In the genomic region with DNA sequence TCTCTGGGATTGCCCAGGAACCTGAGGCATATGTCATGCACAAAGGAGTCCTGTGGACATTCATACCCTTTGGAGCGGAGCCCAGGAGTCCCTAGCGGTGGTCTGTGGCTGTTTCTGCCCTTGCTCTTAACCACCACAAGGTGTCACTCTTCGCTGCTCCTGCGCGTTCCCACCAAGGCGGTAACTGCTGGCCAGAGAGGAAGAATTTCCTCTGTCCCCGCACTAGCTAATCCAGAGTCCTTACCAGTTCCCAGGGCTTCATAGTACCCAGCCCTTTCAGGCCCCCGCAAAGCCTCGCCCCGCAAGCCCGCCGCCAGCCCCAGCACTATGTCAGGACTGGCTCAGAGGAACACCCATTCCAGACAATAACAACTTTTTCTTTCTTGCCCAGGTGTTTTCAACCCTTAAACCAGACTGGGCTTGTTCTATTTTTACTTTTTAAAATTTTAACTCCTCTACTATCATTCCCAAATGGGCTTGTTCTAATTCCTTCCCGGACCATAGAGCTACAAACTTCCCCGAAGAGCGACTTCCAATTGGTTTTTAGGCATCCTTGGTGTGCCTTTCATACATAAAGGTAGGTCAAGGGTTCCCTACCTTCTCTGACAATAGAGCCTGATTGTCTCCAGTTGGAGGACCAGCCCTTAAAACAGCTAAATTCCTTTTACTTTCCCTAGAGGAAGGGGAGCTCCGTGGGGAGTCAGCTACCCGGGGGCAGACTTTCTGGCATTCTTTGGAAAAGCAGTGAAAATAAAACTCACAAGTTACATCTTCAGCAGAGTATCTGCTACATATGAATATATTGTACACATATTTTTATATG, we compare ENCODE assay signal across 1 cellular context.
TF ChIP-seq lines count a peak whose summit lies in the region.

No MANE protein-coding gene starts in this region.

TF ChIP-seq in liver, 16 proteins besides CTCF, POLR2A, EP300 and RAD21 (continued from another document):
- TF ChIP-seq, protein P1, sequence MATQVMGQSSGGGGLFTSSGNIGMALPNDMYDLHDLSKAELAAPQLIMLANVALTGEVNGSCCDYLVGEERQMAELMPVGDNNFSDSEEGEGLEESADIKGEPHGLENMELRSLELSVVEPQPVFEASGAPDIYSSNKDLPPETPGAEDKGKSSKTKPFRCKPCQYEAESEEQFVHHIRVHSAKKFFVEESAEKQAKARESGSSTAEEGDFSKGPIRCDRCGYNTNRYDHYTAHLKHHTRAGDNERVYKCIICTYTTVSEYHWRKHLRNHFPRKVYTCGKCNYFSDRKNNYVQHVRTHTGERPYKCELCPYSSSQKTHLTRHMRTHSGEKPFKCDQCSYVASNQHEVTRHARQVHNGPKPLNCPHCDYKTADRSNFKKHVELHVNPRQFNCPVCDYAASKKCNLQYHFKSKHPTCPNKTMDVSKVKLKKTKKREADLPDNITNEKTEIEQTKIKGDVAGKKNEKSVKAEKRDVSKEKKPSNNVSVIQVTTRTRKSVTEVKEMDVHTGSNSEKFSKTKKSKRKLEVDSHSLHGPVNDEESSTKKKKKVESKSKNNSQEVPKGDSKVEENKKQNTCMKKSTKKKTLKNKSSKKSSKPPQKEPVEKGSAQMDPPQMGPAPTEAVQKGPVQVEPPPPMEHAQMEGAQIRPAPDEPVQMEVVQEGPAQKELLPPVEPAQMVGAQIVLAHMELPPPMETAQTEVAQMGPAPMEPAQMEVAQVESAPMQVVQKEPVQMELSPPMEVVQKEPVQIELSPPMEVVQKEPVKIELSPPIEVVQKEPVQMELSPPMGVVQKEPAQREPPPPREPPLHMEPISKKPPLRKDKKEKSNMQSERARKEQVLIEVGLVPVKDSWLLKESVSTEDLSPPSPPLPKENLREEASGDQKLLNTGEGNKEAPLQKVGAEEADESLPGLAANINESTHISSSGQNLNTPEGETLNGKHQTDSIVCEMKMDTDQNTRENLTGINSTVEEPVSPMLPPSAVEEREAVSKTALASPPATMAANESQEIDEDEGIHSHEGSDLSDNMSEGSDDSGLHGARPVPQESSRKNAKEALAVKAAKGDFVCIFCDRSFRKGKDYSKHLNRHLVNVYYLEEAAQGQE (IDR thresholded peaks at IDR 0.05) = no peak
- TF ChIP-seq, protein P2, sequence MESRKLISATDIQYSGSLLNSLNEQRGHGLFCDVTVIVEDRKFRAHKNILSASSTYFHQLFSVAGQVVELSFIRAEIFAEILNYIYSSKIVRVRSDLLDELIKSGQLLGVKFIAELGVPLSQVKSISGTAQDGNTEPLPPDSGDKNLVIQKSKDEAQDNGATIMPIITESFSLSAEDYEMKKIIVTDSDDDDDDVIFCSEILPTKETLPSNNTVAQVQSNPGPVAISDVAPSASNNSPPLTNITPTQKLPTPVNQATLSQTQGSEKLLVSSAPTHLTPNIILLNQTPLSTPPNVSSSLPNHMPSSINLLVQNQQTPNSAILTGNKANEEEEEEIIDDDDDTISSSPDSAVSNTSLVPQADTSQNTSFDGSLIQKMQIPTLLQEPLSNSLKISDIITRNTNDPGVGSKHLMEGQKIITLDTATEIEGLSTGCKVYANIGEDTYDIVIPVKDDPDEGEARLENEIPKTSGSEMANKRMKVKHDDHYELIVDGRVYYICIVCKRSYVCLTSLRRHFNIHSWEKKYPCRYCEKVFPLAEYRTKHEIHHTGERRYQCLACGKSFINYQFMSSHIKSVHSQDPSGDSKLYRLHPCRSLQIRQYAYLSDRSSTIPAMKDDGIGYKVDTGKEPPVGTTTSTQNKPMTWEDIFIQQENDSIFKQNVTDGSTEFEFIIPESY (IDR thresholded peaks at IDR 0.05) = no peak
- TF ChIP-seq, protein P3, sequence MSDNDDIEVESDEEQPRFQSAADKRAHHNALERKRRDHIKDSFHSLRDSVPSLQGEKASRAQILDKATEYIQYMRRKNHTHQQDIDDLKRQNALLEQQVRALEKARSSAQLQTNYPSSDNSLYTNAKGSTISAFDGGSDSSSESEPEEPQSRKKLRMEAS (IDR thresholded peaks at IDR 0.05) = no peak
- no peak for TF ChIP-seq SP1 (IDR thresholded peaks at IDR 0.05)
- TF ChIP-seq FOXA2 (IDR thresholded peaks at IDR 0.05) = no peak
- no peak for TF ChIP-seq HNF4G (IDR thresholded peaks at IDR 0.05)
- no peak for TF ChIP-seq JUND (IDR thresholded peaks at IDR 0.05)
- TF ChIP-seq YY1 (IDR thresholded peaks at IDR 0.05) = no peak
- TF ChIP-seq RXRA (IDR thresholded peaks at IDR 0.05) = no peak
- no peak for TF ChIP-seq HNF4A (conservative IDR thresholded peaks at IDR 0.05)
